ENCODE assay signal across 1 cellular context in the genomic region with DNA sequence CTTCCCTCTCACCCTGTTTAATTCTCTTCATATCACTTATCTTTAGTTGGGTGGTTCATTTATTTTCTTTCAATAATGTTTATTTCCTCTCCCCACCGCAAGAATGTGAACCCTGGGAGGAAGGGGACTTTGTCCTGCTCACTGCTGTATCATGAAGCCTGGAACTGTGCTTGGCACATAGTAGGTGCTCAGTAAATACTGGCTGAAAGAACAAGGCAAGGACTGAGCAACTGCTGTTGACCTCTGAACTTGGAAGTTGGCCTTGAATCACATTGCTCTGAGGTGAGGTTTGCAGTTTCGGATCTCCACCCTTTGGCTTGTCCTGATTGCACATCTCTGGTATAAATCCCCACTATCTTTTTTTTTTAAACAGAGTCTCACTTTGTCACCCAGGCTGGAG.
TF ChIP-seq lines count a peak whose summit lies in the region.

No MANE protein-coding gene starts in this region.

TF ChIP-seq in endothelial cell of umbilical vein, 7 proteins besides CTCF, POLR2A, EP300 and RAD21:
- peak; percentile 47 for TF ChIP-seq GATA2 (IDR thresholded peaks at IDR 0.05; ENCODE audit: insufficient read depth, insufficient read length, low read depth, low read length)
- TF ChIP-seq, protein P1, sequence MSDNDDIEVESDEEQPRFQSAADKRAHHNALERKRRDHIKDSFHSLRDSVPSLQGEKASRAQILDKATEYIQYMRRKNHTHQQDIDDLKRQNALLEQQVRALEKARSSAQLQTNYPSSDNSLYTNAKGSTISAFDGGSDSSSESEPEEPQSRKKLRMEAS (IDR thresholded peaks at IDR 0.05; ENCODE audit: insufficient read depth, insufficient read length) = no peak
